8 cellular contexts compared by ENCODE assay signal in genomic region chr3:154323921-154324738, GRCh38. TPM values are rescaled to one million over a fixed set of nuclear protein-coding genes. Genes with fewer than 3 reads are reported as not detected.
DNase-seq lines count a peak whose midpoint lies in the region; ATAC-seq, FAIRE-seq and TF ChIP-seq lines count a peak whose summit lies in the region.

DHX36 (minus strand) TSS chr3:154324487; CDS start chr3:154324416, 71 bp downstream.

- TF ChIP-seq CTCF in heart right ventricle (IDR thresholded peaks at IDR 0.05) (no peak), upper lobe of left lung (IDR thresholded peaks at IDR 0.05) (no peak)

- TF ChIP-seq EP300 in upper lobe of left lung (IDR thresholded peaks at IDR 0.05), result peak in 1 of 4 donors; percentile 35

- peak within 1 kb of the TSS; percentile 68 for H3K27ac ChIP-seq in adipose tissue (ENCODE audit: low read depth, low read length)
- H3K27ac ChIP-seq in heart right ventricle, result peak within 1 kb of the TSS; percentile 63 to 95 (median 87)
- peak within 1 kb of the TSS; percentile 91 to 99 (median 96) for H3K27ac ChIP-seq in upper lobe of left lung

- 0 to 1% (median 1%) methylated on average over 44 of the region's 44 CpGs for WGBS in adipose tissue, 3 donors
- WGBS in heart right ventricle, 2 donors, result 0 to 1% methylated on average over 44 of the region's 44 CpGs
- WGBS in upper lobe of left lung, 2 donors, result 0 to 1% methylated on average over 24 to 36 of the region's 44 CpGs

- peak; percentile 88 for FAIRE-seq in GM12891 (lab: Jason Lieb, UNC)

- TF ChIP-seq POLR2A in GM12891 (IDR thresholded peaks at IDR 0.05; ENCODE audit: low read depth, low read length) (peak; percentile 89), upper lobe of left lung (IDR thresholded peaks at IDR 0.05) (peak in 2 of 4 donors; percentile 81 to 85)

- H3K9me3 ChIP-seq in heart right ventricle (no peaks in the 10 kb centered on the region), upper lobe of left lung (no peaks in the 10 kb centered on the region)

- DNase-seq in GM12891 (ENCODE audit: insufficient read length, low spot score), result peak; percentile 50
- peak; percentile 97 for DNase-seq in NCI-H1436 (lab: John Stamatoyannopoulos, UW)
- DNase-seq in T follicular helper cell (ENCODE audit: low read depth), result peak; percentile 85
- peak; percentile 88 to 91 for DNase-seq in heart right ventricle
- DNase-seq in posterior cingulate gyrus, result peak; percentile 82 to 99 (median 90)
- DNase-seq in upper lobe of left lung, result peak; percentile 88 to 94

- intact Hi-C loops in heart right ventricle (cut with DNase I) (no loop called here), posterior cingulate gyrus (cut with DNase I) (no loop called here)

- peaks cover 0 to 54% (median 41%) of the 10 kb centered on the region in 9 donors for H3K4me1 ChIP-seq in heart right ventricle
- peaks cover 26 to 49% (median 38%) of the 10 kb centered on the region in 4 donors for H3K4me1 ChIP-seq in upper lobe of left lung

- H3K36me3 ChIP-seq in heart right ventricle, result no peaks in the 10 kb centered on the region
- H3K36me3 ChIP-seq in upper lobe of left lung, result no peaks in the 10 kb centered on the region

- peaks cover 0 to 2% (median 0%) of the 10 kb centered on the region in 7 donors for H3K27me3 ChIP-seq in heart right ventricle
- no peaks in the 10 kb centered on the region for H3K27me3 ChIP-seq in upper lobe of left lung

- H3K4me3 ChIP-seq in heart right ventricle, result peak within 1 kb of the TSS; percentile 48 to 79 (median 76)
- peak within 1 kb of the TSS; percentile 58 to 84 (median 80) for H3K4me3 ChIP-seq in upper lobe of left lung

- ATAC-seq in HG02840 (IDR thresholded peaks at IDR 0.05; ENCODE audit: low FRiP score, unreplicated experiment) (peak; percentile 97), heart right ventricle (peak; percentile 96 to 99 (median 97)), upper lobe of left lung (ENCODE audit: low FRiP score in 2 of 2) (peak; percentile 93 to 99)

TF ChIP-seq in GM12891, 5 proteins besides CTCF, POLR2A, EP300 and RAD21:
- TF ChIP-seq POLR2AphosphoS5 (IDR thresholded peaks at IDR 0.05; ENCODE audit: low read depth, low read length) (peak; percentile 82; the same call in 1 of the 2 replicates), PAX5 (IDR thresholded peaks at IDR 0.05; ENCODE audit: insufficient read depth, low read length, severe bottlenecking) (no peak), TAF1 (IDR thresholded peaks at IDR 0.05; ENCODE audit: low read depth, low read length) (peak; percentile 81), POU2F2 (IDR thresholded peaks at IDR 0.05; ENCODE audit: low read depth, low read length) (peak; percentile 47), SPI1 (IDR thresholded peaks at IDR 0.05; ENCODE audit: low read depth, low read length) (peak; percentile 71)

RNA-seq across cellular contexts. Expression of gene DHX36, which starts in this region (rescaled TPM):
- polyA plus RNA-seq in GM12891 (2012; ENCODE audit: low read depth, missing spikeins), result 17.9 TPM
- polyA plus RNA-seq in adipose tissue (10 to 100 TPM; 15.0 to 28.2 (median 26.3) TPM), heart right ventricle (10 to 100 TPM; 22.3 to 23.3 TPM)
- total RNA-seq in heart right ventricle (10 to 100 TPM; 35.5 to 51.2 (median 41.2) TPM), upper lobe of left lung (10 to 100 TPM; 35.0 to 95.3 (median 54.2) TPM)

Comparison
In these comparisons a context has a peak if more than half of its experiments do, and no peak if none do; other contexts are left out.
1. Peak in every context shown above with its lines: DNase-seq, ATAC-seq, H3K4me3 ChIP-seq and H3K27ac ChIP-seq.